In genomic region chr6:136723780-136724179, GRCh38 we compare ENCODE assay signal across 8 cellular contexts.
DNase-seq lines count a peak whose midpoint lies in the region; ATAC-seq and TF ChIP-seq lines count a peak whose summit lies in the region.

No MANE protein-coding gene starts in this region.

- WGBS in sigmoid colon, 2 donors, result 8 to 14% methylated on average over 1 of the region's 1 CpG
- WGBS in tibial nerve, 2 donors, result 8 to 12% methylated on average over 1 of the region's 1 CpG

- H3K27ac ChIP-seq in sigmoid colon (no peak overlapping the region), tibial nerve (no peak overlapping the region)

- peaks cover 40% of the 10 kb centered on the region for H3K4me1 Mint-ChIP-seq in activated T-cell treated with anti-CD3 and anti-CD28 coated beads, Interleukin-2, amount 50 U/mL, for 4 hours (ENCODE audit: low read depth)

- H3K4me3 ChIP-seq in sigmoid colon, result no peak overlapping the region
- H3K4me3 ChIP-seq in tibial nerve, result no peak overlapping the region

- DNase-seq in LHCN-M2 (ENCODE audit: low read depth), result peak; percentile 78
- DNase-seq in activated T-cell treated with anti-CD3 and anti-CD28 coated beads, Interleukin-2, amount 50 U/mL, for 4 hours, result peak; percentile 49
- peak; percentile 36 for DNase-seq in stimulated activated CD4-positive, alpha-beta T cell treated with anti-CD3 and anti-CD28 coated beads, Interleukin-15, amount 100 ng/mL, for 24 hours
- DNase-seq in sigmoid colon, result no peak
- no peak for DNase-seq in iPS-NIHi7 (ENCODE audit: extremely low spot score)
- no peak for DNase-seq in tibial nerve (ENCODE audit: low spot score in 2 of 2)
- no peak for DNase-seq in NCI-H1048 (lab: John Stamatoyannopoulos, UW)

- H3K36me3 Mint-ChIP-seq in activated T-cell treated with anti-CD3 and anti-CD28 coated beads, Interleukin-2, amount 50 U/mL, for 4 hours (ENCODE audit: insufficient read depth), result peaks cover 15% of the 10 kb centered on the region

- ATAC-seq in GM18873 (IDR thresholded peaks at IDR 0.05; ENCODE audit: low FRiP score, unreplicated experiment), result peak; percentile 37
- peak in 1 of 2 donors; percentile 58 for ATAC-seq in activated T-cell treated with anti-CD3 and anti-CD28 coated beads, Interleukin-2, amount 50 U/mL, for 4 hours

- no peaks in the 10 kb centered on the region for H3K4me1 ChIP-seq in sigmoid colon
- no peaks in the 10 kb centered on the region for H3K4me1 ChIP-seq in tibial nerve

- no peaks in the 10 kb centered on the region for H3K27me3 Mint-ChIP-seq in activated T-cell treated with anti-CD3 and anti-CD28 coated beads, Interleukin-2, amount 50 U/mL, for 4 hours (ENCODE audit: low read depth)

- no peaks in the 10 kb centered on the region for H3K9me3 Mint-ChIP-seq in activated T-cell treated with anti-CD3 and anti-CD28 coated beads, Interleukin-2, amount 50 U/mL, for 4 hours

- H3K27me3 ChIP-seq in sigmoid colon, result no peaks in the 10 kb centered on the region
- no peaks in the 10 kb centered on the region for H3K27me3 ChIP-seq in tibial nerve

- H3K4me3 Mint-ChIP-seq in activated T-cell treated with anti-CD3 and anti-CD28 coated beads, Interleukin-2, amount 50 U/mL, for 4 hours, result no peak overlapping the region

- no peak for TF ChIP-seq EP300 in sigmoid colon (IDR thresholded peaks at IDR 0.05)
- TF ChIP-seq EP300 in tibial nerve (IDR thresholded peaks at IDR 0.05), result no peak

- H3K36me3 ChIP-seq in sigmoid colon, result no peaks in the 10 kb centered on the region
- H3K36me3 ChIP-seq in tibial nerve, result no peaks in the 10 kb centered on the region

- H3K9me3 ChIP-seq in sigmoid colon, result peaks cover 0 to 4% (median 0%) of the 10 kb centered on the region in 4 donors
- peaks cover 0 to 6% (median 0%) of the 10 kb centered on the region in 4 donors for H3K9me3 ChIP-seq in tibial nerve

- TF ChIP-seq POLR2A in sigmoid colon (IDR thresholded peaks at IDR 0.05) (no peak), tibial nerve (IDR thresholded peaks at IDR 0.05) (no peak)

- intact Hi-C loops in sigmoid colon (cut with DNase I), result no loop called here

- TF ChIP-seq CTCF in sigmoid colon (IDR thresholded peaks at IDR 0.05) (no peak), tibial nerve (IDR thresholded peaks at IDR 0.05) (no peak)

Comparison
In these comparisons a context has a peak if more than half of its experiments do, and no peak if none do; other contexts are left out.
1. DNase-seq: peak in LHCN-M2 (single experiment), activated T-cell treated with anti-CD3 and anti-CD28 coated beads, Interleukin-2, amount 50 U/mL, for 4 hours (single experiment) and stimulated activated CD4-positive, alpha-beta T cell treated with anti-CD3 and anti-CD28 coated beads, Interleukin-15, amount 100 ng/mL, for 24 hours (single experiment); none in sigmoid colon (single experiment), iPS-NIHi7 (single experiment), tibial nerve (0 of 2) and NCI-H1048 (single experiment).